ENCODE assay signal across 9 cellular contexts in genomic region chr1:89198081-89198480, GRCh38. TPM values are rescaled to one million over a fixed set of nuclear protein-coding genes. Genes with fewer than 3 reads are reported as not detected.
DNase-seq lines count a peak whose midpoint lies in the region; ATAC-seq and TF ChIP-seq lines count a peak whose summit lies in the region.
"Had no signal": no experiment of that assay in that cellular context is flagged by ENCODE, and none has a peak within 500 bp of the region (broad histone marks: within the 10 kb centered on the region; RNA-seq: fewer than 3 reads in every experiment).

No MANE protein-coding gene starts in this region.

- intact Hi-C loops in cardiac septum (cut with DNase I): loop anchor here (2.0 to 5.0 kb wide), 5 partner anchors 64 to 176 kb away; partner anchors contain the start of genes GBP1 and GBP3

- no peaks in the 10 kb centered on the region for H3K36me3 ChIP-seq in cardiac muscle cell
- peaks cover 3% of the 10 kb centered on the region for H3K36me3 ChIP-seq in muscle layer of colon (ENCODE audit: insufficient read depth, low read length)
- H3K36me3 ChIP-seq in urinary bladder (ENCODE audit: insufficient read depth): no peaks in the 10 kb centered on the region

- no peaks in the 10 kb centered on the region for H3K27me3 ChIP-seq in cardiac muscle cell
- H3K27me3 ChIP-seq in muscle layer of colon (ENCODE audit: control insufficient read depth in 1 of 2, insufficient read depth in 2 of 2, low read length in 2 of 2): no peaks in the 10 kb centered on the region

- ATAC-seq in GM18520 (IDR thresholded peaks at IDR 0.05; ENCODE audit: unreplicated experiment) (no peak), GM18861 (IDR thresholded peaks at IDR 0.05; ENCODE audit: unreplicated experiment) (no peak)

- peak overlapping the region; percentile 61 for H3K9ac ChIP-seq in muscle layer of colon (ENCODE audit: low read length)

- H3K4me1 ChIP-seq in cardiac muscle cell (ENCODE audit: low read depth) (peaks cover 35% of the 10 kb centered on the region), muscle layer of colon (ENCODE audit: insufficient read depth, low read length) (no peaks in the 10 kb centered on the region), urinary bladder (ENCODE audit: insufficient read depth) (no peaks in the 10 kb centered on the region)

- 7% methylated on average over 8 of the region's 8 CpGs for WGBS in urinary bladder

- H3K27ac ChIP-seq in cardiac muscle cell (peak overlapping the region; percentile 59), caudate nucleus (ENCODE audit: low read depth, low read length) (peak overlapping the region; percentile 53), muscle layer of colon (ENCODE audit: low read depth, low read length) (no peak overlapping the region), urinary bladder (ENCODE audit: low read depth) (peak overlapping the region; percentile 47)

- TF ChIP-seq CTCF in cardiac muscle cell (IDR thresholded peaks at IDR 0.05; ENCODE audit: low read depth, low read length): no peak

- peak overlapping the region; percentile 18 for H3K4me3 ChIP-seq in cardiac muscle cell
- H3K4me3 ChIP-seq in muscle layer of colon (ENCODE audit: low read depth in 1 of 2, low read length in 2 of 2): peak overlapping the region; percentile 25 to 76
- H3K4me3 ChIP-seq in urinary bladder (ENCODE audit: low read depth, low read length): peak overlapping the region; percentile 60

- H3K9me3 ChIP-seq in cardiac muscle cell (ENCODE audit: low read depth) (no peaks in the 10 kb centered on the region), muscle layer of colon (ENCODE audit: low read length) (no peaks in the 10 kb centered on the region)

- DNase-seq in cardiac muscle cell (ENCODE audit: low read depth in 1 of 2, low spot score in 1 of 2) (peak; percentile 10 to 38), cardiac septum (ENCODE audit: low spot score) (no peak), caudate nucleus (lab: John Stamatoyannopoulos, UW) (no peak), NCI-H226 (no peak)
- DNase-seq: NCI-H2081 treated with DMSO at 0.1 percent for 48 hours had no signal

RNA-seq across cellular contexts. Expression of gene GBP4, which starts 0.7 kb away (rescaled TPM):
- total RNA-seq in cardiac muscle cell: 1.4 and 5.5 TPM in 2 replicates
- 1.0 and 2.6 TPM in 2 replicates for polyA plus RNA-seq in cardiac muscle cell
- total RNA-seq in cardiac septum: 6.4 TPM
- total RNA-seq in urinary bladder: 9.6 TPM
- polyA plus RNA-seq in urinary bladder: 10.1 TPM

RNA-seq across cellular contexts. Expression of gene GBP7, which starts 22.3 kb away (rescaled TPM):
- total RNA-seq in cardiac muscle cell: not detected in 2 replicates
- 0.49 and 0.71 TPM in 2 replicates for polyA plus RNA-seq in cardiac muscle cell
- 0.08 TPM for total RNA-seq in cardiac septum
- not detected for total RNA-seq in urinary bladder
- 0.03 TPM for polyA plus RNA-seq in urinary bladder

Comparison
In these comparisons a context has a peak if more than half of its experiments do, and no peak if none do; other contexts are left out.
1. DNase-seq: peak in cardiac muscle cell (2 of 2); none in cardiac septum (single experiment), caudate nucleus (0 of 61) and NCI-H226 (single experiment).
2. Peak in every context shown above with its lines, with median percentiles within 50 percentile points of each other: H3K4me3 ChIP-seq.